ENCODE assay signal across 8 cellular contexts in genomic region chr6:32379554-32379953, GRCh38. TPM values are rescaled to one million over a fixed set of nuclear protein-coding genes. Genes with fewer than 3 reads are reported as not detected.
"Had no signal": no experiment of that assay in that cellular context is flagged by ENCODE, and none has a peak within 500 bp of the region (broad histone marks: within the 10 kb centered on the region; RNA-seq: fewer than 3 reads in every experiment).

No MANE protein-coding gene starts in this region.

- H3K9me3 Mint-ChIP-seq: IgD-negative memory B cell had no signal

- ATAC-seq: HepG2 had no signal

- H3K27me3 Mint-ChIP-seq: IgD-negative memory B cell had no signal

- H3K36me3 Mint-ChIP-seq: IgD-negative memory B cell had no signal

- H3K4me3 Mint-ChIP-seq: H9 had no signal

- H3K4me1 Mint-ChIP-seq: H9 had no signal

- H3K27ac Mint-ChIP-seq: H9, IgD-negative memory B cell had no signal

- DNase-seq: GM23248, GOT3, H9, HCEC 1CT, KBM-7 had no signal

RNA-seq across cellular contexts. Expression of gene TSBP1, which starts 7.9 kb away (rescaled TPM):
- total RNA-seq: GM23248, H9, HepG2, HT1080 had no signal

RNA-seq across cellular contexts. Expression of gene BTNL2, which starts 27.4 kb away (rescaled TPM):
- total RNA-seq: GM23248, H9, HepG2, HT1080 had no signal
